8 cellular contexts compared by ENCODE assay signal in genomic region chr11:121929581-121929980, GRCh38.
DNase-seq lines count a peak whose midpoint lies in the region; ATAC-seq and TF ChIP-seq lines count a peak whose summit lies in the region.

No MANE protein-coding gene starts in this region.

- H3K36me3 Mint-ChIP-seq in glutamatergic neuron (ENCODE audit: unreplicated experiment), result no peaks in the 10 kb centered on the region

- no peak overlapping the region for H3K4me3 Mint-ChIP-seq in glutamatergic neuron (ENCODE audit: unreplicated experiment)
- no peak overlapping the region for H3K4me3 Mint-ChIP-seq in stimulated activated naive CD8-positive, alpha-beta T cell treated with anti-CD3 and anti-CD28 coated beads, Interleukin-15, amount 100 ng/mL, for 72 hours

- DNase-seq in DMS153 treated with DMSO at 0.1 percent for 48 hours (lab: John Stamatoyannopoulos, UW; ENCODE audit: unreplicated experiment) (peak; percentile 31), NCI-H524 (lab: John Stamatoyannopoulos, UW) (peak; percentile 79 to 89), foreskin melanocyte (peak; percentile 16), nucleus accumbens (lab: John Stamatoyannopoulos, UW) (peak in 48 of 56 donors; percentile 6 to 87 (median 49)), glutamatergic neuron (no peak), T-helper 1 cell (no peak)
- no peak for DNase-seq in stimulated activated naive CD8-positive, alpha-beta T cell treated with anti-CD3 and anti-CD28 coated beads, Interleukin-15, amount 100 ng/mL, for 72 hours

- ATAC-seq in GM18909 (IDR thresholded peaks at IDR 0.05; ENCODE audit: poor library complexity, unreplicated experiment), result no peak
- ATAC-seq in stimulated activated naive CD8-positive, alpha-beta T cell treated with anti-CD3 and anti-CD28 coated beads, Interleukin-15, amount 100 ng/mL, for 72 hours, result no peak

- H3K9me3 Mint-ChIP-seq in glutamatergic neuron (ENCODE audit: unreplicated experiment), result peaks cover 2% of the 10 kb centered on the region
- no peaks in the 10 kb centered on the region for H3K9me3 Mint-ChIP-seq in stimulated activated naive CD8-positive, alpha-beta T cell treated with anti-CD3 and anti-CD28 coated beads, Interleukin-15, amount 100 ng/mL, for 72 hours

- no peak for TF ChIP-seq CTCF in glutamatergic neuron (IDR thresholded peaks at IDR 0.05; ENCODE audit: partially characterized antibody, unreplicated experiment)

- H3K27ac Mint-ChIP-seq in glutamatergic neuron (ENCODE audit: unreplicated experiment), result no peak overlapping the region
- no peak overlapping the region for H3K27ac Mint-ChIP-seq in stimulated activated naive CD8-positive, alpha-beta T cell treated with anti-CD3 and anti-CD28 coated beads, Interleukin-15, amount 100 ng/mL, for 72 hours

- no peaks in the 10 kb centered on the region for H3K4me1 Mint-ChIP-seq in glutamatergic neuron (ENCODE audit: low read depth, unreplicated experiment)
- H3K4me1 Mint-ChIP-seq in stimulated activated naive CD8-positive, alpha-beta T cell treated with anti-CD3 and anti-CD28 coated beads, Interleukin-15, amount 100 ng/mL, for 72 hours, result no peaks in the 10 kb centered on the region

- peaks cover 3% of the 10 kb centered on the region for H3K27me3 Mint-ChIP-seq in glutamatergic neuron (ENCODE audit: unreplicated experiment)
- peaks cover 48% of the 10 kb centered on the region for H3K27me3 Mint-ChIP-seq in stimulated activated naive CD8-positive, alpha-beta T cell treated with anti-CD3 and anti-CD28 coated beads, Interleukin-15, amount 100 ng/mL, for 72 hours

Comparison
In these comparisons a context has a peak if more than half of its experiments do, and no peak if none do; other contexts are left out.
1. DNase-seq: peak in DMS153 treated with DMSO at 0.1 percent for 48 hours (single experiment), NCI-H524 (2 of 2), foreskin melanocyte (single experiment) and nucleus accumbens (48 of 56); none in glutamatergic neuron (single experiment), T-helper 1 cell (0 of 5) and stimulated activated naive CD8-positive, alpha-beta T cell treated with anti-CD3 and anti-CD28 coated beads, Interleukin-15, amount 100 ng/mL, for 72 hours (0 of 2).